8 cellular contexts compared by ENCODE assay signal in the genomic region with DNA sequence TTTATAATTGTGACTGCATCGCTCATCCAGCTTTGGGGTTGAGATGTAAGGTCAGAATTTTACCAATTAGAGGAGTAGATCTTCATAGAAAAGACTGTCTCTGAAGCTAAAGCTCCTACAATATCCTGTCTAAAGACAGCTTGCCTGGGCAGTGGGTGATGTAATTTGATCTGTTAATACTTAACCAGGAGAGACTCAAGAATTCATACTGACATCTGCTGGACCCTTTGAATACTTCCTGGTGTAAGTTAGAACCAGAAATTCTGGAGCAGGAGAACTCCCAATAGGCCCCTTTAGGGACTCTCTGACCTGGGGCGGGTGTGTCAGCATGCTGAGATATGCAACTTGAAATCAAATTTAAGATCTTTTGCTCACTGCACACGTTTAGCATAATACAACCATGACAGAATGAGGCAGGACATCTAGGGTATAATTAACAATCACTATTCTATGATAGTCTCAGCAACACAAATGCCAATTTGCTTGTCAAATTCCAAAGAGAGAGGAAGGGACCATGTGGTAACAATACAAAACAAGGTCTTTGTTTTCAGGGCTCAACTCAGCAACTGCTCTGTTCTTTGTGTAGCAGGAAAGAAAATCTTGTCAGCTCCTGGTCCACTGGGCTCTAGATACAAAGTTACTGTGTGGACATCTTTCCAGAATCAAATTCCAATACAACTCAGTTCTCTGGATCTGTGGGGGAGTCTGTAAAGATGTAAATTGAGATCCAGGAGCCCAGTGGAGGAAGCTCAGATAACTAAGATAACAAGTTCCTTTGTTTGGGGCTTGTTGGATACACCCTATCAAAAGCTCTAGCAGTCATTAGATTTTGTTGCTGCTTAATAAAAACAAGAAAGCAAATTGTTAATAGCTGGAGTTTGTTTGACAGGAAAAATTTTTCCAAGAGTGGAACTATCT.
A peak's percentile ranks its signal among the peaks of the same experiment; 100 is the strongest.
DNase-seq lines count a peak whose midpoint lies in the region; ATAC-seq and TF ChIP-seq lines count a peak whose summit lies in the region.

No MANE protein-coding gene starts in this region.

- BruUV-seq in Caco-2 (replicated peaks; lab: Mats Ljungman, UMichigan), result no TSS peak

- intact Hi-C loops in Caco-2 (cut with micrococcal nuclease; ENCODE audit: unreplicated experiment), result no loop called here

- H3K9me3 Mint-ChIP-seq in Caco-2 (ENCODE audit: unreplicated experiment), result no peaks in the 10 kb centered on the region

- H3K9me3 ChIP-seq in Caco-2, result no peaks in the 10 kb centered on the region

- H3K36me3 ChIP-seq in Caco-2 (ENCODE audit: control insufficient read depth, insufficient read depth, low read length), result no peaks in the 10 kb centered on the region

- no peak overlapping the region for H3K4me3 Mint-ChIP-seq in Caco-2 (ENCODE audit: unreplicated experiment)

- H3K4me1 ChIP-seq in Caco-2, result peaks cover 9% of the 10 kb centered on the region

- H3K27me3 ChIP-seq in Caco-2 (replicated peaks; ENCODE audit: control insufficient read depth, insufficient read depth, low read length), result no peaks in the 10 kb centered on the region; the same call in 1 of the 2 replicates

- ATAC-seq in HG03460 (IDR thresholded peaks at IDR 0.05; ENCODE audit: unreplicated experiment) (no peak), GM19023 (IDR thresholded peaks at IDR 0.05; ENCODE audit: unreplicated experiment) (no peak)

- H3K27ac Mint-ChIP-seq in Caco-2 (ENCODE audit: unreplicated experiment), result peak overlapping the region; percentile 51

- H3K27me3 Mint-ChIP-seq in Caco-2 (ENCODE audit: insufficient read depth, unreplicated experiment), result no peaks in the 10 kb centered on the region

- DNase-seq in Caco-2 (peak in 1 of 2 experiments; percentile 61), HEK293T (ENCODE audit: extremely low spot score) (peak; percentile 65), NCI-H345 (lab: John Stamatoyannopoulos, UW) (peak; percentile 64), fibroblast of gingiva (ENCODE audit: low read depth) (peak; percentile 9), stromal cell of bone marrow (ENCODE audit: low read depth) (peak; percentile 3), T1000 (lab: John Stamatoyannopoulos, UW) (no peak)

- no peak overlapping the region for H3K4me3 ChIP-seq in Caco-2 (ENCODE audit: low read depth, low read length)

- CTCF ChIA-PET in Caco-2 (lab: Charles Lee), result interaction anchor here (0.6 to 1.2 kb wide), 5 partner anchors 14 to 158 kb away, joined by 3 to 5 read pairs (median 3); no protein-coding TSS in a partner anchor
- CTCF ChIA-PET in HEK293T (lab: Yijun Ruan, JAX), result interaction anchor here (0.8 to 1.8 kb wide), 4 partner anchors 14 to 157 kb away, joined by 3 to 6 read pairs (median 4); no protein-coding TSS in a partner anchor

- no peaks in the 10 kb centered on the region for H3K36me3 Mint-ChIP-seq in Caco-2 (ENCODE audit: insufficient read depth, unreplicated experiment)

- peak in 1 of 2 experiments; percentile 46 for TF ChIP-seq CTCF in Caco-2 (IDR thresholded peaks at IDR 0.05; ENCODE audit: insufficient read depth in 1 of 2, low read depth in 1 of 2, low read length in 1 of 2, severe bottlenecking in 1 of 2, unreplicated experiment in 1 of 2)

- POLR2A ChIA-PET in Caco-2 (lab: Charles Lee) (no interaction called here), HEK293T (lab: Yijun Ruan, JAX) (no interaction called here)

- peaks cover 13% of the 10 kb centered on the region for H3K4me1 Mint-ChIP-seq in Caco-2 (ENCODE audit: low read depth, unreplicated experiment)

TF ChIP-seq in HEK293T, 16 proteins besides CTCF, POLR2A, EP300 and RAD21:
- no peak for TF ChIP-seq TARDBP (IDR thresholded peaks at IDR 0.05)
- TF ChIP-seq ELF4 (IDR thresholded peaks at IDR 0.05), result no peak
- TF ChIP-seq, protein P1, sequence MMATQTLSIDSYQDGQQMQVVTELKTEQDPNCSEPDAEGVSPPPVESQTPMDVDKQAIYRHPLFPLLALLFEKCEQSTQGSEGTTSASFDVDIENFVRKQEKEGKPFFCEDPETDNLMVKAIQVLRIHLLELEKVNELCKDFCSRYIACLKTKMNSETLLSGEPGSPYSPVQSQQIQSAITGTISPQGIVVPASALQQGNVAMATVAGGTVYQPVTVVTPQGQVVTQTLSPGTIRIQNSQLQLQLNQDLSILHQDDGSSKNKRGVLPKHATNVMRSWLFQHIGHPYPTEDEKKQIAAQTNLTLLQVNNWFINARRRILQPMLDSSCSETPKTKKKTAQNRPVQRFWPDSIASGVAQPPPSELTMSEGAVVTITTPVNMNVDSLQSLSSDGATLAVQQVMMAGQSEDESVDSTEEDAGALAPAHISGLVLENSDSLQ (IDR thresholded peaks at IDR 0.05), result no peak
- no peak for TF ChIP-seq NFRKB (IDR thresholded peaks at IDR 0.05)
- no peak for TF ChIP-seq FOXM1 (IDR thresholded peaks at IDR 0.05; ENCODE audit: borderline replicate concordance)
- TF ChIP-seq ZNF384 (IDR thresholded peaks at IDR 0.05), result no peak
- TF ChIP-seq BHLHE40 (IDR thresholded peaks at IDR 0.05; ENCODE audit: borderline replicate concordance), result no peak
- TF ChIP-seq LEF1 (IDR thresholded peaks at IDR 0.05; ENCODE audit: borderline replicate concordance), result no peak
- TF ChIP-seq SUZ12 (IDR thresholded peaks at IDR 0.05), result no peak
- no peak for TF ChIP-seq FOXA1 (IDR thresholded peaks at IDR 0.05)
- TF ChIP-seq SP1 (IDR thresholded peaks at IDR 0.05), result no peak
- TF ChIP-seq FOXK2 (IDR thresholded peaks at IDR 0.05), result no peak
